Comparison of ENCODE assay signal across 8 cellular contexts in the genomic region with DNA sequence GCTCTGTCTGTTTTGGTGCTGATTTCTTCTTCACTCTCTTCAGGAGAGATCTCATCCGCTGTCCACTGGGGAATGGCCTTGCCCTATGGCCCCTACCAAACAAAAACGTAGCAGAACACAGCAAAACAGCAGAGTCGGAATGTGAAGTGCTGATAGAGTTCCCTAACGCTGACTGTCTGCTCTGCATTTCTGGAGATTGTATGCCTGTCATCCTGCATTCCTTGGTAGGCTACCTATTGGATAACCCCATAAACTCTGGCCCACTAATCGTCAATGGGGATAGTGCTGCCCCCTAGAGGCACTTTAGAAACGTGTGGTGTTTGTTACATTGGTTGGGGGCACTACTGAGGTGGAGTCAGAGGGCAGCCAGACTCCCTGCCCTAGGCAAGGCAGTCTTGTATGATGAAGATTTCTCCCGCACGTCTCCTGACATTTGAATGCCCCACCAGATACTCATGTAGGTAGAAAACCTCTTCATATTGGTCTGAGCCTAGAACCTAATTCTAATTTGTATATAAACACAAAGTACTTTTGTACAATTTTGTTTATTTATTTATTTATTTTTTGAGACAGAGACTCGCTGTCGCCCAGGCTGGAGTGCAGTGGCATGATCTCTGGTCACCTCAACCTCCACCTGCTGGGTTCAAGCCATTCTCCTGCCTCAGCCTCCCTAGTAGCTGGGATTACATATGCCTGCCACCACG. TPM values are rescaled to one million over a fixed set of nuclear protein-coding genes. Genes with fewer than 3 reads are reported as not detected.
DNase-seq lines count a peak whose midpoint lies in the region; ATAC-seq and TF ChIP-seq lines count a peak whose summit lies in the region.

No MANE protein-coding gene starts in this region.

- H3K9me3 ChIP-seq in WERI-Rb-1 (ENCODE audit: severe bottlenecking): no peaks in the 10 kb centered on the region
- H3K9me3 ChIP-seq in right lobe of liver: no peaks in the 10 kb centered on the region

- H3K4me1 ChIP-seq in right lobe of liver: peaks cover 0 to 3% (median 0%) of the 10 kb centered on the region in 4 donors

- H3K36me3 ChIP-seq in WERI-Rb-1: no peaks in the 10 kb centered on the region
- H3K36me3 ChIP-seq in right lobe of liver: no peaks in the 10 kb centered on the region

- ATAC-seq in right lobe of liver: peak; percentile 92 to 98 (median 94)
- ATAC-seq in GM21515 (IDR thresholded peaks at IDR 0.05; ENCODE audit: unreplicated experiment): no peak

- H3K4me3 ChIP-seq in WERI-Rb-1 (ENCODE audit: low read depth, low read length): no peak overlapping the region
- H3K4me3 ChIP-seq in right lobe of liver: no peak overlapping the region

- peak; percentile 70 for TF ChIP-seq CTCF in GM13977 (IDR thresholded peaks at IDR 0.05; ENCODE audit: extremely low read depth, insufficient read depth, missing control alignments)
- peak; percentile 80 for TF ChIP-seq CTCF in WERI-Rb-1 (IDR thresholded peaks at IDR 0.05; ENCODE audit: low read depth, low read length)
- TF ChIP-seq CTCF in right lobe of liver (IDR thresholded peaks at IDR 0.05): peak; percentile 64 to 81 (median 67)

- in situ Hi-C loops in GM13977 (cut with MboI; ENCODE audit: low pct_unique_long_range_greater_than_20kb, low sequenced_read_pairs, unreplicated experiment): no loop called here

- DNase-seq in AG08395 (ENCODE audit: low spot score) (peak; percentile 81), GM13977 (ENCODE audit: low spot score) (peak; percentile 80), NCI-H2107 treated with DMSO at 0.1 percent for 48 hours (lab: John Stamatoyannopoulos, UW; ENCODE audit: unreplicated experiment) (peak; percentile 90), WERI-Rb-1 (peak; percentile 77), dedifferentiated amniotic fluid mesenchymal stem cell (ENCODE audit: extremely low spot score) (peak; percentile 57), right lobe of liver (peak in 1 of 3 donors; percentile 55)
- peak; percentile 13 for DNase-seq in stimulated activated naive CD4-positive, alpha-beta T cell treated with Interleukin-2 at 50 U/mL for 16 hours (lab: John Stamatoyannopoulos, UW)

- WGBS in right lobe of liver (ENCODE audit: insufficient coverage, low coverage, low lambda C conversion rate, missing lambda C conversion rate): 27% methylated on average over 11 of the region's 11 CpGs

- H3K27me3 ChIP-seq in WERI-Rb-1 (ENCODE audit: insufficient read depth, low read depth, severe bottlenecking) (no peaks in the 10 kb centered on the region), right lobe of liver (no peaks in the 10 kb centered on the region)

- H3K27ac ChIP-seq in WERI-Rb-1: no peak overlapping the region
- no peak overlapping the region for H3K27ac ChIP-seq in right lobe of liver

- intact Hi-C loops in right lobe of liver (cut with DNase I): no loop called here

- TF ChIP-seq POLR2A in right lobe of liver (IDR thresholded peaks at IDR 0.05): no peak

RNA-seq across cellular contexts. Expression of gene MAGEF1, which starts 15.6 kb away (rescaled TPM):
- 10 to 100 TPM in 4 of 6 experiments, 1 to 10 TPM in 2; 8.2 to 17.1 (median 10.9) TPM for total RNA-seq in right lobe of liver
